14 cellular contexts compared by ENCODE assay signal in genomic region chr6:164007881-164008280, GRCh38.
DNase-seq lines count a peak whose midpoint lies in the region; ATAC-seq and TF ChIP-seq lines count a peak whose summit lies in the region.
"Had no signal": no experiment of that assay in that cellular context is flagged by ENCODE, and none has a peak within 500 bp of the region (broad histone marks: within the 10 kb centered on the region; RNA-seq: fewer than 3 reads in every experiment).

No MANE protein-coding gene starts in this region.

- H3K9me1 ChIP-seq in IMR-90 (ENCODE audit: insufficient read depth, low read length), result no peaks in the 10 kb centered on the region

- no peak overlapping the region for H3K4ac ChIP-seq in IMR-90 (ENCODE audit: low read depth, low read length)

- dilution Hi-C loops in IMR-90 (cut with HindIII; ENCODE audit: low sequenced_read_pairs, unreplicated experiment), result no loop called here

- H3K23ac ChIP-seq in IMR-90 (ENCODE audit: low read depth, low read length), result no peak overlapping the region

- H3K18ac ChIP-seq in IMR-90 (ENCODE audit: low read depth, low read length), result no peak overlapping the region

- no peaks in the 10 kb centered on the region for H3K79me1 ChIP-seq in IMR-90 (ENCODE audit: low read depth in 1 of 2, low read length in 2 of 2)

- H3K9me3 ChIP-seq in IMR-90 (ENCODE audit: control insufficient read depth, insufficient read depth, low read length), result peaks cover 13% of the 10 kb centered on the region
- no peaks in the 10 kb centered on the region for H3K9me3 ChIP-seq in psoas muscle
- H3K9me3 ChIP-seq in sigmoid colon, result no peaks in the 10 kb centered on the region
- H3K9me3 ChIP-seq: A549, BE2C had no signal

- DNase-seq in IMR-90 (no peak), psoas muscle (peak; percentile 36 to 70), SHP77 (lab: John Stamatoyannopoulos, UW) (no peak), NCI-H1048 (lab: John Stamatoyannopoulos, UW) (no peak), sigmoid colon (no peak)
- DNase-seq: BE2C; CD4-positive, alpha-beta memory T cell; DMS79; GF-D8 had no signal

- no peak overlapping the region for H2AK5ac ChIP-seq in IMR-90 (ENCODE audit: low read depth, low read length)

- H3K4me1 ChIP-seq in IMR-90 (ENCODE audit: control insufficient read depth, insufficient read depth, low read length) (no peaks in the 10 kb centered on the region), psoas muscle (peaks cover 6% of the 10 kb centered on the region), sigmoid colon (no peaks in the 10 kb centered on the region)
- H3K4me1 ChIP-seq: A549, BE2C had no signal

- in situ Hi-C loops in IMR-90 (cut with MboI; ENCODE audit: low sequenced_read_pairs), result no loop called here

- H3K27ac ChIP-seq in IMR-90 (ENCODE audit: insufficient read depth, low read length) (no peak overlapping the region), psoas muscle (no peak overlapping the region), sigmoid colon (no peak overlapping the region)
- H3K27ac ChIP-seq: A549, C4-2B had no signal

- CTCF ChIA-PET in IMR-90 (lab: Yijun Ruan, JAX), result no interaction called here

- TF ChIP-seq CTCF in IMR-90 (conservative IDR thresholded peaks at IDR 0.05; ENCODE audit: low read depth, low read length) (no peak), psoas muscle (IDR thresholded peaks at IDR 0.05) (no peak), sigmoid colon (IDR thresholded peaks at IDR 0.05) (no peak)

- H3K9ac ChIP-seq in IMR-90 (ENCODE audit: low read depth, low read length), result no peak overlapping the region

- no peak overlapping the region for H4K5ac ChIP-seq in IMR-90 (ENCODE audit: low read depth, low read length)

- no peak overlapping the region for H2AFZ ChIP-seq in IMR-90 (replicated peaks; ENCODE audit: low read length, poor library complexity)

- H3K14ac ChIP-seq in IMR-90 (replicated peaks; ENCODE audit: low read depth, low read length), result no peak overlapping the region

- POLR2A ChIA-PET in IMR-90 (lab: Charles Lee; ENCODE audit: unreplicated experiment), result no interaction called here

- no peak for TF ChIP-seq RAD21 in IMR-90 (IDR thresholded peaks at IDR 0.05; ENCODE audit: low read length)

- no peaks in the 10 kb centered on the region for H3K27me3 ChIP-seq in IMR-90 (ENCODE audit: control insufficient read depth, insufficient read depth, low read length)
- H3K27me3 ChIP-seq in psoas muscle (ENCODE audit: insufficient read depth in 3 of 3, low read length in 2 of 3), result no peaks in the 10 kb centered on the region
- no peaks in the 10 kb centered on the region for H3K27me3 ChIP-seq in sigmoid colon
- H3K27me3 ChIP-seq: BE2C had no signal

- H3K56ac ChIP-seq in IMR-90 (ENCODE audit: extremely low read depth, insufficient read depth, low read length), result no peak overlapping the region

- ATAC-seq in IMR-90 (ENCODE audit: low read depth) (no peak), esophagus mucosa (peak; percentile 11), psoas muscle (peak; percentile 80 to 97 (median 94))
- ATAC-seq: A549, HCT116, HepG2 had no signal

- no peak overlapping the region for H4K91ac ChIP-seq in IMR-90 (ENCODE audit: insufficient read depth, low read depth, low read length)

- TF ChIP-seq POLR2A in IMR-90 (IDR thresholded peaks at IDR 0.05; ENCODE audit: low read depth, low read length) (no peak), sigmoid colon (IDR thresholded peaks at IDR 0.05) (no peak)

- no TSS peak for BruUV-seq in IMR-90 (replicated peaks; lab: Mats Ljungman, UMichigan)

- intact Hi-C loops in IMR-90 (cut with micrococcal nuclease) (no loop called here), psoas muscle (cut with DNase I) (no loop called here), sigmoid colon (cut with DNase I) (no loop called here)

- H3K4me2 ChIP-seq in IMR-90 (ENCODE audit: low read depth, low read length), result no peak overlapping the region
- H3K4me2 ChIP-seq: A549 had no signal

- 20% methylated on average over 1 of the region's 7 CpGs; no CpG with 5 or more reads in 1 of the 2 experiments for whole genome bisulfite sequencing in IMR-90 (ENCODE audit: extremely low coverage in 2 of 2, insufficient read length in 1 of 2), 2 experiments
- 59 to 63% (median 59%) methylated on average over 7 of the region's 7 CpGs for WGBS in psoas muscle, 3 donors
- WGBS in sigmoid colon, 2 donors, result 73 to 80% methylated on average over 7 of the region's 7 CpGs

- H2AK9ac ChIP-seq in IMR-90 (replicated peaks; ENCODE audit: low read depth, low read length, poor library complexity), result peak overlapping the region; percentile 55

- H2BK20ac ChIP-seq in IMR-90 (ENCODE audit: low read depth, low read length), result no peak overlapping the region

- H2BK15ac ChIP-seq in IMR-90 (ENCODE audit: low read depth, low read length), result no peak overlapping the region

- H3K36me3 ChIP-seq in IMR-90 (ENCODE audit: control insufficient read depth, insufficient read depth, low read length), result no peaks in the 10 kb centered on the region
- H3K36me3 ChIP-seq in psoas muscle (ENCODE audit: insufficient read depth in 1 of 2, low read depth in 1 of 2), result no peaks in the 10 kb centered on the region
- H3K36me3 ChIP-seq in sigmoid colon, result no peaks in the 10 kb centered on the region
- H3K36me3 ChIP-seq: BE2C had no signal

- no peak for TF ChIP-seq EP300 in sigmoid colon (IDR thresholded peaks at IDR 0.05)

- H4K20me1 ChIP-seq in IMR-90 (ENCODE audit: insufficient read depth, low read length), result no peaks in the 10 kb centered on the region

- H2BK5ac ChIP-seq in IMR-90 (ENCODE audit: low read depth, low read length, poor library complexity, severe bottlenecking), result no peak overlapping the region

- no peak overlapping the region for H2BK120ac ChIP-seq in IMR-90 (ENCODE audit: low read depth, low read length)

- no peak overlapping the region for H4K8ac ChIP-seq in IMR-90 (ENCODE audit: low read depth in 2 of 2, low read length in 2 of 2)

- no peak overlapping the region for H3K4me3 ChIP-seq in IMR-90 (ENCODE audit: insufficient read depth, low read depth, low read length)
- no peak overlapping the region for H3K4me3 ChIP-seq in psoas muscle
- no peak overlapping the region for H3K4me3 ChIP-seq in sigmoid colon
- H3K4me3 ChIP-seq: A549 had no signal

TF ChIP-seq in IMR-90, 13 proteins besides CTCF, POLR2A, EP300 and RAD21:
- no peak for TF ChIP-seq RCOR1 (IDR thresholded peaks at IDR 0.05; ENCODE audit: insufficient replicate concordance, low read length)
- no peak for TF ChIP-seq USF2 (IDR thresholded peaks at IDR 0.05; ENCODE audit: low read depth, low read length)
- TF ChIP-seq CEBPB (IDR thresholded peaks at IDR 0.05; ENCODE audit: low read depth, low read length), result no peak
- no peak for TF ChIP-seq MAZ (IDR thresholded peaks at IDR 0.05; ENCODE audit: borderline replicate concordance, low read depth, low read length)
- no peak for TF ChIP-seq BHLHE40 (IDR thresholded peaks at IDR 0.05; ENCODE audit: low read depth, low read length)
- no peak for TF ChIP-seq MAFK (IDR thresholded peaks at IDR 0.05; ENCODE audit: low read depth, low read length)
- TF ChIP-seq ELK1 (IDR thresholded peaks at IDR 0.05; ENCODE audit: borderline replicate concordance, low read depth, low read length), result no peak
- no peak for TF ChIP-seq NFE2L2 (IDR thresholded peaks at IDR 0.05; ENCODE audit: low read depth, low read length)

Comparison
In these comparisons a context has a peak if more than half of its experiments do, and no peak if none do; other contexts are left out.
1. DNase-seq: peak in psoas muscle (2 of 2); none in IMR-90 (single experiment), SHP77 (0 of 2), NCI-H1048 (single experiment) and sigmoid colon (single experiment).